In genomic region chr15:84716036-84716732, GRCh38 we compare ENCODE assay signal across 1 cellular context.
TF ChIP-seq lines count a peak whose summit lies in the region.

TSS of gene SEC11A (minus strand) at chr15:84716139. CDS start at chr15:84716075, 64 bp downstream.

TF ChIP-seq in HepG2, 621 proteins besides CTCF, POLR2A, EP300 and RAD21 (continued from another document and continues in another):
- TF ChIP-seq ZNF281 (CRISPR knock-in tag; IDR thresholded peaks at IDR 0.05; ENCODE audit: borderline replicate concordance) (peak; percentile 54; the same call in 1 of the 2 replicates), THAP7 (CRISPR knock-in tag; IDR thresholded peaks at IDR 0.05) (peak; percentile 95), GFI1 (CRISPR knock-in tag; IDR thresholded peaks at IDR 0.05; ENCODE audit: borderline replicate concordance) (peak; percentile 60), HINFP (CRISPR knock-in tag; IDR thresholded peaks at IDR 0.05; ENCODE audit: low read depth) (no peak), NR2F1 (CRISPR knock-in tag; IDR thresholded peaks at IDR 0.05) (no peak), NFKB2 (CRISPR knock-in tag; IDR thresholded peaks at IDR 0.05; ENCODE audit: borderline replicate concordance) (no peak; the same call in 1 of the 2 replicates), SSRP1 (CRISPR knock-in tag; IDR thresholded peaks at IDR 0.05) (peak; percentile 33; the same call in 1 of the 2 replicates), SIN3A (IDR thresholded peaks at IDR 0.05; ENCODE audit: borderline replicate concordance, low read depth, low read length) (peak; percentile 89), ZBTB8A (CRISPR knock-in tag; IDR thresholded peaks at IDR 0.05; ENCODE audit: borderline replicate concordance, low read depth) (0 out of 2 replicates have a peak, but pooled peaks have one; percentile 16), SALL1 (CRISPR knock-in tag; IDR thresholded peaks at IDR 0.05) (peak; percentile 61; the same call in 1 of the 2 replicates), ZKSCAN5 (CRISPR knock-in tag; IDR thresholded peaks at IDR 0.05) (0 out of 2 replicates have a peak, but pooled peaks have one; percentile 41), USF2 (IDR thresholded peaks at IDR 0.05; ENCODE audit: low read depth, low read length) (no peak), USF2 (CRISPR knock-in tag; IDR thresholded peaks at IDR 0.05; ENCODE audit: borderline replicate concordance) (no peak), ZFP37 (CRISPR knock-in tag; IDR thresholded peaks at IDR 0.05; ENCODE audit: borderline replicate concordance) (0 out of 2 replicates have a peak, but pooled peaks have one; percentile 28), SRY (CRISPR knock-in tag; IDR thresholded peaks at IDR 0.05) (peak; percentile 24; the same call in 1 of the 2 replicates), HMG20B (CRISPR knock-in tag; conservative IDR thresholded peaks at IDR 0.05) (no peak), ZNF777 (CRISPR knock-in tag; IDR thresholded peaks at IDR 0.05) (peak; percentile 65; the same call in 1 of the 2 replicates), ZNF558 (CRISPR knock-in tag; IDR thresholded peaks at IDR 0.05; ENCODE audit: borderline replicate concordance) (no peak), ZFP90 (CRISPR knock-in tag; IDR thresholded peaks at IDR 0.05; ENCODE audit: borderline replicate concordance) (peak; percentile 77; the same call in 1 of the 2 replicates), ZNF24 (IDR thresholded peaks at IDR 0.05) (no peak), ZNF770 (CRISPR knock-in tag; IDR thresholded peaks at IDR 0.05) (peak; percentile 54; the same call in 1 of the 2 replicates), RFX1 (IDR thresholded peaks at IDR 0.05) (no peak), ZNF619 (CRISPR knock-in tag; IDR thresholded peaks at IDR 0.05) (no peak), ZNF546 (CRISPR knock-in tag; conservative IDR thresholded peaks at IDR 0.05) (peak; percentile 77; the same call in 1 of the 2 replicates), ZNF441 (CRISPR knock-in tag; IDR thresholded peaks at IDR 0.05; ENCODE audit: borderline replicate concordance) (peak; percentile 54; the same call in 1 of the 2 replicates), NR2F6 (IDR thresholded peaks at IDR 0.05) (no peak), NR2F6 (CRISPR knock-in tag; IDR thresholded peaks at IDR 0.05) (peak; percentile 63), FOXM1 (CRISPR knock-in tag; IDR thresholded peaks at IDR 0.05) (0 out of 2 replicates have a peak, but pooled peaks have one; percentile 27), ATF7-NPFF (CRISPR knock-in tag; IDR thresholded peaks at IDR 0.05; ENCODE audit: low read depth) (peak; percentile 86; the same call in 1 of the 2 replicates), MAFG (CRISPR knock-in tag; IDR thresholded peaks at IDR 0.05) (no peak), FOSL1 (CRISPR knock-in tag; IDR thresholded peaks at IDR 0.05; ENCODE audit: borderline replicate concordance) (peak; percentile 40; the same call in 1 of the 2 replicates)
- TF ChIP-seq, protein P1, sequence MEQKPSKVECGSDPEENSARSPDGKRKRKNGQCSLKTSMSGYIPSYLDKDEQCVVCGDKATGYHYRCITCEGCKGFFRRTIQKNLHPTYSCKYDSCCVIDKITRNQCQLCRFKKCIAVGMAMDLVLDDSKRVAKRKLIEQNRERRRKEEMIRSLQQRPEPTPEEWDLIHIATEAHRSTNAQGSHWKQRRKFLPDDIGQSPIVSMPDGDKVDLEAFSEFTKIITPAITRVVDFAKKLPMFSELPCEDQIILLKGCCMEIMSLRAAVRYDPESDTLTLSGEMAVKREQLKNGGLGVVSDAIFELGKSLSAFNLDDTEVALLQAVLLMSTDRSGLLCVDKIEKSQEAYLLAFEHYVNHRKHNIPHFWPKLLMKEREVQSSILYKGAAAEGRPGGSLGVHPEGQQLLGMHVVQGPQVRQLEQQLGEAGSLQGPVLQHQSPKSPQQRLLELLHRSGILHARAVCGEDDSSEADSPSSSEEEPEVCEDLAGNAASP (CRISPR knock-in tag; IDR thresholded peaks at IDR 0.05; ENCODE audit: borderline replicate concordance): peak; percentile 34; the same call in 1 of the 2 replicates
- TF ChIP-seq, protein P2, sequence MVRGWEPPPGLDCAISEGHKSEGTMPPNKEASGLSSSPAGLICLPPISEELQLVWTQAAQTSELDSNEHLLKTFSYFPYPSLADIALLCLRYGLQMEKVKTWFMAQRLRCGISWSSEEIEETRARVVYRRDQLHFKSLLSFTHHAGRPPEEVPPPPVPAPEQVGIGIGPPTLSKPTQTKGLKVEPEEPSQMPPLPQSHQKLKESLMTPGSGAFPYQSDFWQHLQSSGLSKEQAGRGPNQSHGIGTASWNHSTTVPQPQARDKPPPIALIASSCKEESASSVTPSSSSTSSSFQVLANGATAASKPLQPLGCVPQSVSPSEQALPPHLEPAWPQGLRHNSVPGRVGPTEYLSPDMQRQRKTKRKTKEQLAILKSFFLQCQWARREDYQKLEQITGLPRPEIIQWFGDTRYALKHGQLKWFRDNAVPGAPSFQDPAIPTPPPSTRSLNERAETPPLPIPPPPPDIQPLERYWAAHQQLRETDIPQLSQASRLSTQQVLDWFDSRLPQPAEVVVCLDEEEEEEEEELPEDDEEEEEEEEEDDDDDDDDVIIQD (CRISPR knock-in tag; IDR thresholded peaks at IDR 0.05; ENCODE audit: low read depth): peak; percentile 58; the same call in 1 of the 2 replicates
- TF ChIP-seq, protein P3, sequence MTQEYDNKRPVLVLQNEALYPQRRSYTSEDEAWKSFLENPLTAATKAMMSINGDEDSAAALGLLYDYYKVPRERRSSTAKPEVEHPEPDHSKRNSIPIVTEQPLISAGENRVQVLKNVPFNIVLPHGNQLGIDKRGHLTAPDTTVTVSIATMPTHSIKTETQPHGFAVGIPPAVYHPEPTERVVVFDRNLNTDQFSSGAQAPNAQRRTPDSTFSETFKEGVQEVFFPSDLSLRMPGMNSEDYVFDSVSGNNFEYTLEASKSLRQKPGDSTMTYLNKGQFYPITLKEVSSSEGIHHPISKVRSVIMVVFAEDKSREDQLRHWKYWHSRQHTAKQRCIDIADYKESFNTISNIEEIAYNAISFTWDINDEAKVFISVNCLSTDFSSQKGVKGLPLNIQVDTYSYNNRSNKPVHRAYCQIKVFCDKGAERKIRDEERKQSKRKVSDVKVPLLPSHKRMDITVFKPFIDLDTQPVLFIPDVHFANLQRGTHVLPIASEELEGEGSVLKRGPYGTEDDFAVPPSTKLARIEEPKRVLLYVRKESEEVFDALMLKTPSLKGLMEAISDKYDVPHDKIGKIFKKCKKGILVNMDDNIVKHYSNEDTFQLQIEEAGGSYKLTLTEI (CRISPR knock-in tag; conservative IDR thresholded peaks at IDR 0.05): no peak
- TF ChIP-seq, protein P4, sequence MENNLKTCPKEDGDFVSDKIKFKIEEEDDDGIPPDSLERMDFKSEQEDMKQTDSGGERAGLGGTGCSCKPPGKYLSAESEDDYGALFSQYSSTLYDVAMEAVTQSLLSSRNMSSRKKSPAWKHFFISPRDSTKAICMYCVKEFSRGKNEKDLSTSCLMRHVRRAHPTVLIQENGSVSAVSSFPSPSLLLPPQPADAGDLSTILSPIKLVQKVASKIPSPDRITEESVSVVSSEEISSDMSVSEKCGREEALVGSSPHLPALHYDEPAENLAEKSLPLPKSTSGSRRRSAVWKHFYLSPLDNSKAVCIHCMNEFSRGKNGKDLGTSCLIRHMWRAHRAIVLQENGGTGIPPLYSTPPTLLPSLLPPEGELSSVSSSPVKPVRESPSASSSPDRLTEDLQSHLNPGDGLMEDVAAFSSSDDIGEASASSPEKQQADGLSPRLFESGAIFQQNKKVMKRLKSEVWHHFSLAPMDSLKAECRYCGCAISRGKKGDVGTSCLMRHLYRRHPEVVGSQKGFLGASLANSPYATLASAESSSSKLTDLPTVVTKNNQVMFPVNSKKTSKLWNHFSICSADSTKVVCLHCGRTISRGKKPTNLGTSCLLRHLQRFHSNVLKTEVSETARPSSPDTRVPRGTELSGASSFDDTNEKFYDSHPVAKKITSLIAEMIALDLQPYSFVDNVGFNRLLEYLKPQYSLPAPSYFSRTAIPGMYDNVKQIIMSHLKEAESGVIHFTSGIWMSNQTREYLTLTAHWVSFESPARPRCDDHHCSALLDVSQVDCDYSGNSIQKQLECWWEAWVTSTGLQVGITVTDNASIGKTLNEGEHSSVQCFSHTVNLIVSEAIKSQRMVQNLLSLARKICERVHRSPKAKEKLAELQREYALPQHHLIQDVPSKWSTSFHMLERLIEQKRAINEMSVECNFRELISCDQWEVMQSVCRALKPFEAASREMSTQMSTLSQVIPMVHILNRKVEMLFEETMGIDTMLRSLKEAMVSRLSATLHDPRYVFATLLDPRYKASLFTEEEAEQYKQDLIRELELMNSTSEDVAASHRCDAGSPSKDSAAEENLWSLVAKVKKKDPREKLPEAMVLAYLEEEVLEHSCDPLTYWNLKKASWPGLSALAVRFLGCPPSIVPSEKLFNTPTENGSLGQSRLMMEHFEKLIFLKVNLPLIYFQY (CRISPR knock-in tag; IDR thresholded peaks at IDR 0.05; ENCODE audit: borderline replicate concordance): 0 out of 2 replicates have a peak, but pooled peaks have one; percentile 15
